Comparison of ENCODE assay signal across 11 cellular contexts in genomic region chr6:149953390-149953789, GRCh38. TPM values are rescaled to one million over a fixed set of nuclear protein-coding genes. Genes with fewer than 3 reads are reported as not detected.
DNase-seq lines count a peak whose midpoint lies in the region; ATAC-seq, FAIRE-seq and TF ChIP-seq lines count a peak whose summit lies in the region.
"Not testable (repeated sequence)": the region's sequence is repeated elsewhere in the genome, so short reads cannot be mapped to it uniquely, and the experiment has no call there.
"Had no signal": no experiment of that assay in that cellular context is flagged by ENCODE, and none has a peak within 500 bp of the region (broad histone marks: within the 10 kb centered on the region; RNA-seq: fewer than 3 reads in every experiment).

No MANE protein-coding gene starts in this region.

- H2AK5ac ChIP-seq in H1 (ENCODE audit: low read depth, low read length) = not testable (repeated sequence)

- not testable (repeated sequence) for H3K4me1 Mint-ChIP-seq in CD4-positive, alpha-beta T cell (ENCODE audit: low read depth)
- peaks cover 13% of the 10 kb centered on the region for H3K4me1 Mint-ChIP-seq in HFFc6 (ENCODE audit: low read depth)

- not testable (repeated sequence) for H4K91ac ChIP-seq in H1 (replicated peaks; ENCODE audit: insufficient read length, low read length)

- H2BK12ac ChIP-seq in H1 (ENCODE audit: low read depth, low read length) = not testable (repeated sequence)

- H3K23ac ChIP-seq in H1 (ENCODE audit: insufficient read length) = not testable (repeated sequence)

- TF ChIP-seq CTCF in CD4-positive, alpha-beta T cell (IDR thresholded peaks at IDR 0.05); HFFc6 (IDR thresholded peaks at IDR 0.05); RWPE2 (IDR thresholded peaks at IDR 0.05; ENCODE audit: poor library complexity, severe bottlenecking); H1 (IDR thresholded peaks at IDR 0.05; ENCODE audit: control extremely low read depth in 1 of 3, insufficient read depth in 1 of 3, low read depth in 1 of 3, low read length in 3 of 3); foreskin keratinocyte (conservative IDR thresholded peaks at IDR 0.05): not testable (repeated sequence)

- H3K56ac ChIP-seq in H1 (replicated peaks; ENCODE audit: insufficient read length, low read depth, low read length) = not testable (repeated sequence)

- not testable (repeated sequence) for TF ChIP-seq POLR2A in H1 (IDR thresholded peaks at IDR 0.05; ENCODE audit: control extremely low read depth in 1 of 2, low read depth in 2 of 2, low read length in 2 of 2)

- H3K18ac ChIP-seq in H1 (ENCODE audit: extremely low read depth, low read length) = not testable (repeated sequence)

- not testable (repeated sequence) for H2BK120ac ChIP-seq in H1 (replicated peaks; ENCODE audit: low read depth, low read length)

- CTCF ChIA-PET in CD4-positive, alpha-beta T cell (lab: Charles Lee) = not testable (repeated sequence)
- CTCF ChIA-PET in H1 (lab: Charles Lee; ENCODE audit: partially characterized antibody) = interaction anchor here (0.6 to 2.1 kb wide), 4 partner anchors 7 to 137 kb away, joined by 3 to 15 read pairs (median 7); no protein-coding TSS in a partner anchor

- H4K5ac ChIP-seq in H1 (ENCODE audit: insufficient read length, low read depth, low read length) = not testable (repeated sequence)

- H3K4me3 ChIP-seq in RWPE2 (ENCODE audit: severe bottlenecking); H1 (ENCODE audit: extremely low read depth in 1 of 4, insufficient read depth in 2 of 4, low read depth in 3 of 4, low read length in 4 of 4): not testable (repeated sequence)

- not testable (repeated sequence) for H3K27ac ChIP-seq in CD4-positive, alpha-beta T cell (ENCODE audit: low read depth, low read length); RWPE2 (ENCODE audit: poor library complexity, severe bottlenecking); H1 (ENCODE audit: low read depth, low read length); foreskin keratinocyte

- intact Hi-C loops in CD4-positive, alpha-beta T cell (cut with DNase I, micrococcal nuclease) = not testable (repeated sequence)

- H3K4me1 ChIP-seq in RWPE2 (ENCODE audit: insufficient read depth, poor library complexity, severe bottlenecking); H1 (replicated peaks in 1 of 4; ENCODE audit: control insufficient read depth in 3 of 4, insufficient read depth in 4 of 4, low read length in 3 of 4); foreskin keratinocyte: not testable (repeated sequence)

- H3K27me3 ChIP-seq in CD4-positive, alpha-beta T cell (ENCODE audit: control insufficient read depth, insufficient read depth, low read length) = peaks cover 68% of the 10 kb centered on the region
- H3K27me3 ChIP-seq in RWPE2 (ENCODE audit: insufficient read depth, poor library complexity, severe bottlenecking) (peaks cover 23% of the 10 kb centered on the region), H1 (replicated peaks in 1 of 4; ENCODE audit: control insufficient read depth in 3 of 4, extremely low read depth in 1 of 4, insufficient read depth in 3 of 4, low read length in 3 of 4) (peaks cover 23 to 76% (median 55%) of the 10 kb centered on the region in 4 experiments), foreskin keratinocyte (peaks cover 85% of the 10 kb centered on the region)

- H2BK5ac ChIP-seq in H1 (ENCODE audit: low read depth, low read length) = not testable (repeated sequence)

- POLR2A ChIA-PET in CD4-positive, alpha-beta T cell (lab: Charles Lee); H1 (lab: Charles Lee; ENCODE audit: partially characterized antibody): not testable (repeated sequence)

- peak; percentile 22 for ATAC-seq in CD4-positive, alpha-beta T cell (ENCODE audit: poor library complexity)
- peak; percentile 51; the same call in 2 of the 3 replicates for ATAC-seq in RWPE2 (ENCODE audit: low read depth)
- ATAC-seq in foreskin keratinocyte = peak; percentile 54

- H3K4ac ChIP-seq in H1 (replicated peaks; ENCODE audit: insufficient read length, low read depth, low read length) = not testable (repeated sequence)

- TF ChIP-seq RAD21 in H1 (IDR thresholded peaks at IDR 0.05 in 1 of 2, conservative IDR thresholded peaks at IDR 0.05 in 1 of 2; ENCODE audit: low read depth in 2 of 2, low read length in 2 of 2) = not testable (repeated sequence)

- not testable (repeated sequence) for H3K4me3 Mint-ChIP-seq in CD4-positive, alpha-beta T cell
- peak overlapping the region; percentile 58 for H3K4me3 Mint-ChIP-seq in HFFc6

- peaks cover 82% of the 10 kb centered on the region for H3K27me3 Mint-ChIP-seq in CD4-positive, alpha-beta T cell
- peaks cover 34% of the 10 kb centered on the region for H3K27me3 Mint-ChIP-seq in HFFc6 (ENCODE audit: insufficient read depth)

- H3K79me2 ChIP-seq in H1 (ENCODE audit: control insufficient read depth in 1 of 2, insufficient read depth in 2 of 2, low read length in 2 of 2) = not testable (repeated sequence)

- H2BK15ac ChIP-seq in H1 (ENCODE audit: low read length) = not testable (repeated sequence)

- H3K27ac Mint-ChIP-seq in CD4-positive, alpha-beta T cell; HFFc6: not testable (repeated sequence)

- H3K4me2 ChIP-seq in H1 (ENCODE audit: insufficient read depth in 1 of 2, low read depth in 2 of 2, low read length in 2 of 2) = not testable (repeated sequence)

- not testable (repeated sequence) for H4K20me1 ChIP-seq in H1 (replicated peaks in 1 of 2; ENCODE audit: control insufficient read depth in 1 of 2, insufficient read depth in 2 of 2, low read length in 2 of 2)

- not testable (repeated sequence) for H3K14ac ChIP-seq in H1 (ENCODE audit: insufficient read length)

- not testable (repeated sequence) for H3K36me3 ChIP-seq in RWPE2 (ENCODE audit: low read depth); H1 (ENCODE audit: control insufficient read depth in 2 of 4, insufficient read depth in 4 of 4, low read length in 3 of 4)

- H2AFZ ChIP-seq in H1 (ENCODE audit: low read length) = not testable (repeated sequence)

- not testable (repeated sequence) for H3K9me3 Mint-ChIP-seq in CD4-positive, alpha-beta T cell; HFFc6

- TF ChIP-seq EP300 in H1 (IDR thresholded peaks at IDR 0.05; ENCODE audit: borderline replicate concordance in 1 of 2, low read depth in 2 of 2, low read length in 2 of 2) = not testable (repeated sequence)

- WGBS in H1 (ENCODE audit: extremely low coverage in 1 of 2, insufficient coverage in 1 of 2, insufficient read length in 1 of 2, insufficient replicate concordance in 2 of 2, low coverage in 1 of 2, low lambda C conversion rate in 2 of 2, missing lambda C conversion rate in 1 of 2), 2 experiments = 60% methylated on average over 2 of the region's 2 CpGs; no CpG with 5 or more reads in 1 of the 2 experiments

- not testable (repeated sequence) for H2BK20ac ChIP-seq in H1 (ENCODE audit: low read length)

- not testable (repeated sequence) for H3K9ac ChIP-seq in H1 (replicated peaks in 1 of 4; ENCODE audit: extremely low read depth in 1 of 4, low read depth in 3 of 4, low read length in 3 of 4)

- FAIRE-seq in H1 (lab: Jason Lieb, UNC) = not testable (repeated sequence)

- H4K8ac ChIP-seq in H1 (ENCODE audit: extremely low read depth, insufficient read depth, low read length) = not testable (repeated sequence)

- not testable (repeated sequence) for H3K36me3 Mint-ChIP-seq in CD4-positive, alpha-beta T cell (ENCODE audit: low read depth); HFFc6 (ENCODE audit: low read depth)

- H3K23me2 ChIP-seq in H1 (ENCODE audit: low read depth, low read length) = not testable (repeated sequence)

- H3K9me3 ChIP-seq in CD4-positive, alpha-beta T cell (ENCODE audit: control insufficient read depth, low read length); RWPE2 (ENCODE audit: severe bottlenecking); H1 (ENCODE audit: insufficient read depth in 2 of 2, low read depth in 1 of 2, low read length in 1 of 2): not testable (repeated sequence)

- DNase-seq in CD4-positive, alpha-beta T cell; HFFc6; RWPE2 (ENCODE audit: low spot score); H1 (ENCODE audit: low read depth in 1 of 2, low spot score in 2 of 2); foreskin keratinocyte: not testable (repeated sequence)
- peak; percentile 30 for DNase-seq in activated effector memory CD4-positive, alpha-beta T cell treated with anti-CD3 and anti-CD28 coated beads, Interleukin-2, amount 50 U/mL, for 16 hours
- peak; percentile 35 for DNase-seq in mesenteric fat pad (ENCODE audit: low spot score)

- H3K79me1 ChIP-seq in H1 (ENCODE audit: low read depth, low read length) = not testable (repeated sequence)

RNA-seq across cellular contexts. Expression of gene ULBP1, which starts 10.4 kb away (rescaled TPM):
- total RNA-seq in CD4-positive, alpha-beta T cell = under 1 TPM; 0.08 to 0.14 TPM
- total RNA-seq in HFFc6 (2021; fragmentation: NEBNext Ultra II Directional; extraction: Animal tissue kit (Norgen Biotek cat#: 25700)) = 10 to 100 TPM in 2 of 6 experiments, 1 to 10 TPM in 4; 8.6 to 12.7 (median 9.8) TPM
- 0.42 and 0.60 TPM in 2 replicates for total RNA-seq in H1 (2021; fragmentation: NEBNext Ultra II Directional; extraction: Animal tissue kit (Norgen Biotek cat#: 25700))
- polyA plus RNA-seq in H1 (2011; rRNA removed) (0.32 and 0.42 TPM in 2 replicates), foreskin keratinocyte (0.93 and 2.9 TPM in 2 replicates)
- polyA plus RNA-seq in H1 (2011; cell fraction: cytosol; rRNA removed) = 0.52 TPM
- 1.1 TPM for polyA plus RNA-seq in H1 (2011; cell fraction: nucleus; rRNA removed)
- 0.43 to 0.70 TPM (median 0.55 TPM) in 4 replicates for polyA plus RNA-seq in H1 (2012, experiment 1 of 2)
- 0.04 TPM for polyA plus RNA-seq in H1 (2012, experiment 2 of 2)
- 1.1 TPM for polyA plus RNA-seq in H1 (2013, experiment 1 of 2)
- 0.92 TPM for polyA plus RNA-seq in H1 (2013, experiment 2 of 2)
- 0.24 and 0.60 TPM in 2 replicates for polyA minus RNA-seq in H1 (2011; rRNA and poly(A)+ RNA removed)
- 0.59 TPM for polyA minus RNA-seq in H1 (2011; cell fraction: cytosol; rRNA and poly(A)+ RNA removed)
- polyA minus RNA-seq in H1 (2011; cell fraction: nucleus; rRNA and poly(A)+ RNA removed) = 1.2 TPM
- total RNA-seq in foreskin keratinocyte (1.9 and 6.4 TPM in 2 replicates), mesenteric fat pad (0.19 TPM)
- total RNA-seq: G401, GM12878 had no signal
- polyA plus RNA-seq: IgD-negative memory B cell had no signal

RNA-seq across cellular contexts. Expression of gene ULBP2, which starts 11.6 kb away (rescaled TPM):
- 1 to 10 TPM; 1.8 to 1.9 TPM for total RNA-seq in CD4-positive, alpha-beta T cell
- total RNA-seq in HFFc6 (2021; fragmentation: NEBNext Ultra II Directional; extraction: Animal tissue kit (Norgen Biotek cat#: 25700)) = 10 to 100 TPM; 16.2 to 23.2 (median 19.4) TPM
- total RNA-seq in H1 (2021; fragmentation: NEBNext Ultra II Directional; extraction: Animal tissue kit (Norgen Biotek cat#: 25700)) = not detected in 2 replicates
- polyA plus RNA-seq in H1 (2011; rRNA removed) = 0.05 TPM in 1 of 2 replicates, not detected in the other
- polyA plus RNA-seq in H1 (2011; cell fraction: cytosol; rRNA removed) = not detected
- polyA plus RNA-seq in H1 (2011; cell fraction: nucleus; rRNA removed) = not detected
- polyA plus RNA-seq in H1 (2012, experiment 1 of 2) = not detected in 4 replicates
- not detected for polyA plus RNA-seq in H1 (2012, experiment 2 of 2)
- 0.04 TPM for polyA plus RNA-seq in H1 (2013, experiment 1 of 2)
- 0.04 TPM for polyA plus RNA-seq in H1 (2013, experiment 2 of 2)
- not detected in 2 replicates for polyA minus RNA-seq in H1 (2011; rRNA and poly(A)+ RNA removed)
- not detected for polyA minus RNA-seq in H1 (2011; cell fraction: cytosol; rRNA and poly(A)+ RNA removed)
- not detected for polyA minus RNA-seq in H1 (2011; cell fraction: nucleus; rRNA and poly(A)+ RNA removed)
- total RNA-seq in foreskin keratinocyte = 8.3 and 10.6 TPM in 2 replicates
- 9.8 and 9.9 TPM in 2 replicates for polyA plus RNA-seq in foreskin keratinocyte
- 0.96 TPM for total RNA-seq in mesenteric fat pad
- total RNA-seq: H7 had no signal

RNA-seq across cellular contexts. Expression of gene RAET1G, which starts 30.5 kb away (rescaled TPM):
- not detected for total RNA-seq in CD4-positive, alpha-beta T cell
- 1 to 10 TPM in 2 of 6 experiments, under 1 TPM in 4; 0.64 to 1.1 (median 0.83) TPM for total RNA-seq in HFFc6 (2021; fragmentation: NEBNext Ultra II Directional; extraction: Animal tissue kit (Norgen Biotek cat#: 25700))
- not detected in 2 replicates for total RNA-seq in H1 (2021; fragmentation: NEBNext Ultra II Directional; extraction: Animal tissue kit (Norgen Biotek cat#: 25700))
- polyA plus RNA-seq in H1 (2011; rRNA removed) = 0.08 and 0.16 TPM in 2 replicates
- polyA plus RNA-seq in H1 (2011; cell fraction: cytosol; rRNA removed) = not detected
- not detected for polyA plus RNA-seq in H1 (2011; cell fraction: nucleus; rRNA removed)
- polyA plus RNA-seq in H1 (2012, experiment 1 of 2) = 0.23 to 0.31 TPM in 2 of 4 replicates, not detected in the others
- not detected for polyA plus RNA-seq in H1 (2012, experiment 2 of 2)
- polyA plus RNA-seq in H1 (2013, experiment 1 of 2) = 0.08 TPM
- polyA plus RNA-seq in H1 (2013, experiment 2 of 2) = 0.09 TPM
- not detected in 2 replicates for polyA minus RNA-seq in H1 (2011; rRNA and poly(A)+ RNA removed)
- polyA minus RNA-seq in H1 (2011; cell fraction: cytosol; rRNA and poly(A)+ RNA removed) = not detected
- not detected for polyA minus RNA-seq in H1 (2011; cell fraction: nucleus; rRNA and poly(A)+ RNA removed)
- total RNA-seq in foreskin keratinocyte = 1.0 and 1.2 TPM in 2 replicates
- 1.1 and 1.8 TPM in 2 replicates for polyA plus RNA-seq in foreskin keratinocyte
- total RNA-seq in mesenteric fat pad = 0.51 TPM
- total RNA-seq: G401, GM12878, H7 had no signal
- polyA plus RNA-seq: GM12878, IgD-negative memory B cell had no signal

RNA-seq across cellular contexts. Expression of gene RAET1E, which starts 55.5 kb away (rescaled TPM):
- total RNA-seq in CD4-positive, alpha-beta T cell = not detected
- total RNA-seq in HFFc6 (2021; fragmentation: NEBNext Ultra II Directional; extraction: Animal tissue kit (Norgen Biotek cat#: 25700)) = under 1 TPM in 5 of 6 experiments, not detected in 1; 0.14 to 0.41 (median 0.26) TPM
- not detected in 2 replicates for total RNA-seq in H1 (2021; fragmentation: NEBNext Ultra II Directional; extraction: Animal tissue kit (Norgen Biotek cat#: 25700))
- polyA plus RNA-seq in H1 (2011; rRNA removed) = not detected in 2 replicates
- polyA plus RNA-seq in H1 (2011; cell fraction: cytosol; rRNA removed) = not detected
- polyA plus RNA-seq in H1 (2011; cell fraction: nucleus; rRNA removed) = not detected
- polyA plus RNA-seq in H1 (2012, experiment 1 of 2) = not detected in 4 replicates
- not detected for polyA plus RNA-seq in H1 (2012, experiment 2 of 2)
- polyA plus RNA-seq in H1 (2013, experiment 1 of 2) = not detected
- polyA plus RNA-seq in H1 (2013, experiment 2 of 2) = not detected
- not detected in 2 replicates for polyA minus RNA-seq in H1 (2011; rRNA and poly(A)+ RNA removed)
- not detected for polyA minus RNA-seq in H1 (2011; cell fraction: cytosol; rRNA and poly(A)+ RNA removed)
- not detected for polyA minus RNA-seq in H1 (2011; cell fraction: nucleus; rRNA and poly(A)+ RNA removed)
- total RNA-seq in foreskin keratinocyte = 1.1 and 1.5 TPM in 2 replicates
- 0.97 and 1.1 TPM in 2 replicates for polyA plus RNA-seq in foreskin keratinocyte
- total RNA-seq in mesenteric fat pad = 0.29 TPM
- total RNA-seq: G401, GM12878, H7 had no signal
- polyA plus RNA-seq: GM12878, IgD-negative memory B cell had no signal
